In genomic region chr10:97230146-97230545, GRCh38 we compare ENCODE assay signal across 22 cellular contexts. TPM values are rescaled to one million over a fixed set of nuclear protein-coding genes. Genes with fewer than 3 reads are reported as not detected.
DNase-seq lines count a peak whose midpoint lies in the region; ATAC-seq and TF ChIP-seq lines count a peak whose summit lies in the region.
"Had no signal": no experiment of that assay in that cellular context is flagged by ENCODE, and none has a peak within 500 bp of the region (broad histone marks: within the 10 kb centered on the region; RNA-seq: fewer than 3 reads in every experiment).

No MANE protein-coding gene starts in this region.

- ATAC-seq in Right ventricle myocardium inferior, result no peak
- ATAC-seq in Panc1, result peak; percentile 34
- ATAC-seq in HG03457 (IDR thresholded peaks at IDR 0.05; ENCODE audit: unreplicated experiment), result no peak

- DNase-seq in cardiac muscle cell (ENCODE audit: low read depth in 1 of 2, low spot score in 1 of 2), result peak in 1 of 2 donors; percentile 51
- no peak for DNase-seq in Right ventricle myocardium inferior (ENCODE audit: missing footprints)
- no peak for DNase-seq in Panc1 (ENCODE audit: low read depth, low spot score)
- DNase-seq in fibroblast of lung (ENCODE audit: low read depth in 2 of 2), result peak; percentile 12 to 15
- DNase-seq in NCI-H2107 treated with DMSO at 0.1 percent for 48 hours (lab: John Stamatoyannopoulos, UW; ENCODE audit: unreplicated experiment), result no peak
- DNase-seq in dermis blood vessel endothelial cell, result no peak
- DNase-seq: activated CD4-positive, alpha-beta T cell treated with anti-CD3 and anti-CD28 coated beads, Interleukin-2, amount 50 U/mL, for 48 hours; Calu3; esophagus squamous epithelium; GF-D8; H7; midbrain; MM.1S; NCI-H187 treated with DMSO at 0.1 percent for 48 hours; NCI-H524; right lobe of liver; stimulated activated CD4-positive, alpha-beta T cell treated with anti-CD3 and anti-CD28 coated beads, Interleukin-1b, Interleukin-23, amount 100 ng/mL, for 48 hours had no signal

- H3K9me3 ChIP-seq in cardiac muscle cell (ENCODE audit: low read depth) (no peaks in the 10 kb centered on the region), Panc1 (ENCODE audit: control insufficient read depth, insufficient read depth, low read depth, low read length) (no peaks in the 10 kb centered on the region), fibroblast of lung (ENCODE audit: control insufficient read depth, insufficient read depth, low read depth, low read length) (no peaks in the 10 kb centered on the region)
- H3K9me3 ChIP-seq: breast epithelium, esophagus squamous epithelium, right lobe of liver, suprapubic skin had no signal

- CTCF ChIA-PET in Panc1 (lab: Charles Lee), result no interaction called here

- in situ Hi-C loops in Panc1 (cut with HindIII; ENCODE audit: low pct_unique_long_range_greater_than_20kb, low sequenced_read_pairs), result no loop called here

- no peaks in the 10 kb centered on the region for H4K20me1 ChIP-seq in fibroblast of lung (ENCODE audit: control insufficient read depth, extremely low read depth, insufficient read depth, low read length)

- POLR2A ChIA-PET in Panc1 (lab: Charles Lee), result no interaction called here

- H3K4me1 ChIP-seq in cardiac muscle cell (ENCODE audit: low read depth) (peaks cover 11% of the 10 kb centered on the region), Panc1 (ENCODE audit: control insufficient read depth, insufficient read depth, low read length) (peaks cover 8% of the 10 kb centered on the region; the same call in 1 of the 2 replicates), fibroblast of lung (ENCODE audit: control insufficient read depth, extremely low read depth, insufficient read depth, low read length) (no peaks in the 10 kb centered on the region)
- H3K4me1 ChIP-seq: breast epithelium, esophagus squamous epithelium, suprapubic skin had no signal

- no peaks in the 10 kb centered on the region for H3K79me2 ChIP-seq in fibroblast of lung (ENCODE audit: control insufficient read depth, insufficient read depth, low read length)
- H3K79me2 ChIP-seq: hepatocyte had no signal

- intact Hi-C loops in Right ventricle myocardium inferior (cut with DNase I), result no loop called here
- intact Hi-C loops in Panc1 (cut with micrococcal nuclease; ENCODE audit: unreplicated experiment), result no loop called here

- no peak overlapping the region for H3K4me2 ChIP-seq in fibroblast of lung (ENCODE audit: extremely low read depth, insufficient read depth, low read length)
- H3K4me2 ChIP-seq: hepatocyte had no signal

- H3K36me3 ChIP-seq in cardiac muscle cell (no peaks in the 10 kb centered on the region), Panc1 (ENCODE audit: control insufficient read depth, insufficient read depth, low read length) (peaks cover 21% of the 10 kb centered on the region), fibroblast of lung (ENCODE audit: control insufficient read depth, insufficient read depth, low read length) (no peaks in the 10 kb centered on the region)
- H3K36me3 ChIP-seq: breast epithelium, right lobe of liver had no signal

- H2AFZ ChIP-seq in fibroblast of lung (ENCODE audit: low read length), result no peak overlapping the region
- H2AFZ ChIP-seq: hepatocyte had no signal

- no TSS peak for BruUV-seq in Panc1 (replicated peaks; lab: Mats Ljungman, UMichigan)

- no peak overlapping the region for H3K9ac ChIP-seq in fibroblast of lung (ENCODE audit: insufficient read depth, low read length)

- TF ChIP-seq CTCF in cardiac muscle cell (IDR thresholded peaks at IDR 0.05; ENCODE audit: low read depth, low read length), result no peak
- no peak for TF ChIP-seq CTCF in Panc1 (IDR thresholded peaks at IDR 0.05)
- no peak for TF ChIP-seq CTCF in fibroblast of lung (conservative IDR thresholded peaks at IDR 0.05 in 1 of 2, IDR thresholded peaks at IDR 0.05 in 1 of 2; ENCODE audit: low read depth in 1 of 2, low read length in 2 of 2)

- H3K27ac ChIP-seq in cardiac muscle cell, result peak overlapping the region; percentile 85
- H3K27ac ChIP-seq in Panc1 (ENCODE audit: low read length), result no peak overlapping the region
- H3K27ac ChIP-seq in fibroblast of lung (ENCODE audit: insufficient read depth, low read length), result no peak overlapping the region
- H3K27ac ChIP-seq: breast epithelium, esophagus squamous epithelium, hepatocyte, right lobe of liver, SK-N-MC, suprapubic skin had no signal

- H3K27me3 ChIP-seq in cardiac muscle cell (no peaks in the 10 kb centered on the region), Panc1 (ENCODE audit: control insufficient read depth, insufficient read depth, low read length) (no peaks in the 10 kb centered on the region), fibroblast of lung (ENCODE audit: control insufficient read depth, insufficient read depth, low read length) (no peaks in the 10 kb centered on the region)
- H3K27me3 ChIP-seq: breast epithelium, esophagus squamous epithelium, hepatocyte, right lobe of liver, suprapubic skin had no signal

- H3K4me3 ChIP-seq in cardiac muscle cell (no peak overlapping the region), Panc1 (ENCODE audit: low read depth in 2 of 2, low read length in 2 of 2) (no peak overlapping the region), fibroblast of lung (replicated peaks in 1 of 4; ENCODE audit: control extremely low read depth in 1 of 4, insufficient read depth in 1 of 4, low read depth in 3 of 4, low read length in 4 of 4) (no peak overlapping the region)
- H3K4me3 ChIP-seq: breast epithelium, esophagus squamous epithelium, hepatocyte, right lobe of liver, SK-N-MC, suprapubic skin had no signal

RNA-seq across cellular contexts. Expression of gene SLIT1, which starts 44.4 kb away (rescaled TPM):
- 2.4 and 11.0 TPM in 2 replicates for total RNA-seq in cardiac muscle cell
- 3.3 and 5.6 TPM in 2 replicates for polyA plus RNA-seq in cardiac muscle cell
- total RNA-seq in Right ventricle myocardium inferior, result 0.08 TPM
- 2.6 TPM for total RNA-seq in Panc1 (2021; ENCODE audit: unreplicated experiment)
- 4.9 TPM for polyA plus RNA-seq in Panc1 (2012; ENCODE audit: insufficient read length)
- under 0.01 and 0.17 TPM in 2 replicates for total RNA-seq in fibroblast of lung
- polyA plus RNA-seq in fibroblast of lung, result 0.01 and 0.02 TPM in 2 replicates
- 0.01 TPM in 1 of 2 replicates, not detected in the other for polyA plus RNA-seq in fibroblast of lung (2012)
- not detected in 2 replicates for polyA minus RNA-seq in fibroblast of lung (ENCODE audit: low replicate concordance)
- total RNA-seq in dermis blood vessel endothelial cell, result under 0.01 TPM in 1 of 2 replicates, not detected in the other
- total RNA-seq: Calu3, esophagus squamous epithelium had no signal

Comparison
In these comparisons a context has a peak if more than half of its experiments do, and no peak if none do; other contexts are left out.
1. DNase-seq: peak in fibroblast of lung (2 of 2); none in Right ventricle myocardium inferior (single experiment), Panc1 (single experiment), NCI-H2107 treated with DMSO at 0.1 percent for 48 hours (single experiment) and dermis blood vessel endothelial cell (single experiment).